In the genomic region with DNA sequence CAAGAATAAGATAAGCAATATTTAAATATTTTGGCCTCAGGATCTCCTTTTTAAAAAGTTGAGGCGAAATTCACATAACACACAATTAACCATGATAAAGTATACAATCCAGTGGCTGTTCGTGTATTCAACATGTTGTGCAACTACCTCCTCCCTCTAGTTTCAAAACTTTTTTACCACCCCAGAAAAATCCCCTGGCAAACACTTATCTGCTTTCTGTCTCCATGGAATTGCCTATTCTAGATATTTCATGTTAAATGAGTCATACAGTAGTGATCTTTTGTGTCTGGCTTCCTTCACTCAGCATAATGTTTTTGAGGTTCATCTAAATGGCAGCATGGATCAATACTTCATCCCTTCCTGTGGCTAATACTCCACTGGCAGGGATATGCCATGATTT, we compare ENCODE assay signal across 14 cellular contexts. TPM values are rescaled to one million over a fixed set of nuclear protein-coding genes. Genes with fewer than 3 reads are reported as not detected.
A peak's percentile ranks its signal among the peaks of the same experiment; 100 is the strongest.
DNase-seq lines count a peak whose midpoint lies in the region; ATAC-seq, FAIRE-seq and TF ChIP-seq lines count a peak whose summit lies in the region.
"Had no signal": no experiment of that assay in that cellular context is flagged by ENCODE, and none has a peak within 500 bp of the region (broad histone marks: within the 10 kb centered on the region; RNA-seq: fewer than 3 reads in every experiment).

No MANE protein-coding gene starts in this region.

- ATAC-seq in HG02885 (IDR thresholded peaks at IDR 0.05; ENCODE audit: poor library complexity, unreplicated experiment), result no peak
- ATAC-seq: mucosa of descending colon had no signal

- no peaks in the 10 kb centered on the region for H3K9me2 ChIP-seq in hepatocyte (replicated peaks; ENCODE audit: insufficient read depth)

- DNase-seq in activated T-cell treated with anti-CD3 and anti-CD28 coated beads, Interleukin-2, amount 50 U/mL, for 24 hours, result no peak
- no peak for DNase-seq in activated T-cell treated with anti-CD3 and anti-CD28 coated beads, Interleukin-2, amount 50 U/mL, for 48 hours
- DNase-seq in astrocyte (ENCODE audit: low read depth) (peak; percentile 80), hepatocyte (ENCODE audit: low spot score) (no peak), superior temporal gyrus (ENCODE audit: extremely low spot score) (no peak), putamen (ENCODE audit: low spot score) (no peak)
- DNase-seq: H9; mucosa of descending colon; NCI-H1048; stimulated activated CD4-positive, alpha-beta T cell treated with anti-CD3 and anti-CD28 coated beads, Interleukin-15, amount 100 ng/mL, for 24 hours had no signal

- 80% methylated on average over 2 of the region's 2 CpGs for WGBS in hepatocyte (ENCODE audit: low lambda C conversion rate, missing lambda C conversion rate)

- H3K9me3 Mint-ChIP-seq in activated T-cell treated with anti-CD3 and anti-CD28 coated beads, Interleukin-2, amount 50 U/mL, for 24 hours, result no peaks in the 10 kb centered on the region
- peaks cover 12% of the 10 kb centered on the region for H3K9me3 Mint-ChIP-seq in astrocyte (ENCODE audit: unreplicated experiment)

- H3K27ac ChIP-seq in astrocyte (ENCODE audit: low read depth, low read length), result no peak overlapping the region
- peak overlapping the region; percentile 32 for H3K27ac ChIP-seq in hepatocyte
- H3K27ac ChIP-seq in subcutaneous abdominal adipose tissue (ENCODE audit: low read depth, low read length), result peak overlapping the region; percentile 43

- H3K27ac Mint-ChIP-seq in activated T-cell treated with anti-CD3 and anti-CD28 coated beads, Interleukin-2, amount 50 U/mL, for 24 hours, result peak overlapping the region; percentile 81
- no peak overlapping the region for H3K27ac Mint-ChIP-seq in astrocyte (ENCODE audit: unreplicated experiment)
- H3K27ac Mint-ChIP-seq: H9 had no signal

- H3K4me3 Mint-ChIP-seq in activated T-cell treated with anti-CD3 and anti-CD28 coated beads, Interleukin-2, amount 50 U/mL, for 24 hours, result no peak overlapping the region
- H3K4me3 Mint-ChIP-seq in astrocyte (ENCODE audit: unreplicated experiment), result no peak overlapping the region
- H3K4me3 Mint-ChIP-seq: H9 had no signal

- H3K36me3 ChIP-seq in astrocyte (ENCODE audit: insufficient read depth, low read length) (no peaks in the 10 kb centered on the region), hepatocyte (replicated peaks; ENCODE audit: insufficient read depth, low read depth) (no peaks in the 10 kb centered on the region), subcutaneous abdominal adipose tissue (ENCODE audit: control insufficient read depth in 5 of 5, insufficient read depth in 5 of 5, low read length in 5 of 5) (no peaks in the 10 kb centered on the region)

- no peaks in the 10 kb centered on the region for H3K4me1 ChIP-seq in astrocyte (ENCODE audit: insufficient read depth, low read length)
- H3K4me1 ChIP-seq in hepatocyte (ENCODE audit: insufficient read depth), result no peaks in the 10 kb centered on the region
- peaks cover 0 to 14% (median 4%) of the 10 kb centered on the region in 5 donors for H3K4me1 ChIP-seq in subcutaneous abdominal adipose tissue (ENCODE audit: control insufficient read depth in 5 of 5, insufficient read depth in 5 of 5, low read length in 5 of 5)

- H3K9me3 ChIP-seq in astrocyte (ENCODE audit: insufficient read depth, low read depth, low read length) (peaks cover 8% of the 10 kb centered on the region), hepatocyte (ENCODE audit: low read depth) (no peaks in the 10 kb centered on the region), subcutaneous abdominal adipose tissue (ENCODE audit: control insufficient read depth in 5 of 5, low read length in 5 of 5) (peaks cover 3 to 9% (median 5%) of the 10 kb centered on the region in 5 donors)
- H3K9me3 ChIP-seq: mucosa of descending colon had no signal

- no peak for TF ChIP-seq CTCF in astrocyte (IDR thresholded peaks at IDR 0.05; ENCODE audit: insufficient read depth, low read depth, low read length)
- TF ChIP-seq CTCF in hepatocyte (IDR thresholded peaks at IDR 0.05; ENCODE audit: poor library complexity), result no peak

- H3K27me3 ChIP-seq in astrocyte (ENCODE audit: insufficient read depth, low read length), result no peaks in the 10 kb centered on the region
- H3K27me3 ChIP-seq in hepatocyte, result no peaks in the 10 kb centered on the region
- no peaks in the 10 kb centered on the region for H3K27me3 ChIP-seq in subcutaneous abdominal adipose tissue (ENCODE audit: control insufficient read depth in 5 of 5, insufficient read depth in 4 of 5, low read length in 5 of 5)

- peaks cover 7% of the 10 kb centered on the region for H3K27me3 Mint-ChIP-seq in activated T-cell treated with anti-CD3 and anti-CD28 coated beads, Interleukin-2, amount 50 U/mL, for 24 hours
- H3K27me3 Mint-ChIP-seq in astrocyte (ENCODE audit: low read depth, unreplicated experiment), result peaks cover 12% of the 10 kb centered on the region

- no peaks in the 10 kb centered on the region for H3K79me2 ChIP-seq in astrocyte (ENCODE audit: insufficient read depth, low read length)
- no peaks in the 10 kb centered on the region for H3K79me2 ChIP-seq in hepatocyte

- peaks cover 34% of the 10 kb centered on the region for H3K36me3 Mint-ChIP-seq in activated T-cell treated with anti-CD3 and anti-CD28 coated beads, Interleukin-2, amount 50 U/mL, for 24 hours (ENCODE audit: low read depth)
- no peaks in the 10 kb centered on the region for H3K36me3 Mint-ChIP-seq in astrocyte (ENCODE audit: low read depth, unreplicated experiment)

- H2AFZ ChIP-seq in astrocyte (ENCODE audit: low read depth, low read length) (no peak overlapping the region), hepatocyte (no peak overlapping the region)

- no peak for FAIRE-seq in astrocyte (lab: Jason Lieb, UNC)
- FAIRE-seq: colon had no signal

- peaks cover 42% of the 10 kb centered on the region for H3K4me1 Mint-ChIP-seq in activated T-cell treated with anti-CD3 and anti-CD28 coated beads, Interleukin-2, amount 50 U/mL, for 24 hours (ENCODE audit: low read depth)
- peaks cover 3% of the 10 kb centered on the region for H3K4me1 Mint-ChIP-seq in astrocyte (ENCODE audit: low read depth, unreplicated experiment)

- H3K4me2 ChIP-seq in astrocyte (ENCODE audit: low read length), result no peak overlapping the region
- peak overlapping the region; percentile 59 for H3K4me2 ChIP-seq in hepatocyte

- H3K4me3 ChIP-seq in astrocyte (ENCODE audit: insufficient read depth, low read depth, low read length) (no peak overlapping the region), hepatocyte (no peak overlapping the region), subcutaneous abdominal adipose tissue (ENCODE audit: low read depth in 1 of 5, low read length in 5 of 5) (peak overlapping the region; percentile 14 to 46 (median 28))
- H3K4me3 ChIP-seq: mucosa of descending colon had no signal

- H4K20me1 ChIP-seq in astrocyte (ENCODE audit: insufficient read depth, low read length), result no peaks in the 10 kb centered on the region
- no peaks in the 10 kb centered on the region for H4K20me1 ChIP-seq in hepatocyte (ENCODE audit: insufficient read depth, poor library complexity, severe bottlenecking)

- H3K9ac ChIP-seq in astrocyte (ENCODE audit: low read length), result no peak overlapping the region
- peak overlapping the region in 1 of 5 donors; percentile 5 for H3K9ac ChIP-seq in subcutaneous abdominal adipose tissue (ENCODE audit: low read length in 5 of 5)

RNA-seq across cellular contexts. Expression of gene IL15RA, which starts 31.8 kb away (rescaled TPM):
- total RNA-seq in astrocyte, result 2.9 and 3.1 TPM in 2 replicates
- total RNA-seq in hepatocyte, result 2.4 and 4.1 TPM in 2 replicates
- 3.8 and 4.2 TPM in 2 replicates for polyA plus RNA-seq in hepatocyte

RNA-seq across cellular contexts. Expression of gene IL2RA, which starts 53.0 kb away (rescaled TPM):
- not detected in 2 replicates for total RNA-seq in astrocyte
- total RNA-seq in hepatocyte, result not detected in 2 replicates
- polyA plus RNA-seq in hepatocyte, result not detected in 2 replicates
- total RNA-seq: H9, temporal lobe had no signal

Comparison
In these comparisons a context has a peak if more than half of its experiments do, and no peak if none do; other contexts are left out.
1. H3K4me3 ChIP-seq: peak in subcutaneous abdominal adipose tissue (5 of 5); none in astrocyte (single experiment) and hepatocyte (single experiment).